ENCODE assay signal across 19 cellular contexts in genomic region chr6:11445146-11445545, GRCh38.
DNase-seq lines count a peak whose midpoint lies in the region; ATAC-seq and TF ChIP-seq lines count a peak whose summit lies in the region.
"Had no signal": no experiment of that assay in that cellular context is flagged by ENCODE, and none has a peak within 500 bp of the region (broad histone marks: within the 10 kb centered on the region; RNA-seq: fewer than 3 reads in every experiment).

No MANE protein-coding gene starts in this region.

- H3K4me2 ChIP-seq in SU-DHL-6 (ENCODE audit: low read depth, low read length, poor library complexity, severe bottlenecking) = peak overlapping the region; percentile 22
- H3K4me2 ChIP-seq: BLaER1, GM23338 had no signal

- no peaks in the 10 kb centered on the region for H3K9me2 ChIP-seq in SU-DHL-6 (replicated peaks; ENCODE audit: insufficient read depth, low read length)

- H3K27me3 ChIP-seq in SU-DHL-6 (ENCODE audit: low read length) = no peaks in the 10 kb centered on the region
- H3K27me3 ChIP-seq: BLaER1, SJCRH30 had no signal

- peaks cover 3% of the 10 kb centered on the region; the same call in 1 of the 2 replicates for H3F3A ChIP-seq in SU-DHL-6 (ENCODE audit: insufficient read depth)

- no peak for ATAC-seq in activated naive CD8-positive, alpha-beta T cell treated with anti-CD3 and anti-CD28 coated beads, Interleukin-2, amount 50 U/mL, for 24 hours
- ATAC-seq in HG02678 (IDR thresholded peaks at IDR 0.05; ENCODE audit: unreplicated experiment) (peak; percentile 21), GM21723 (IDR thresholded peaks at IDR 0.05; ENCODE audit: unreplicated experiment) (no peak)
- ATAC-seq in stimulated activated naive CD8-positive, alpha-beta T cell treated with anti-CD3 and anti-CD28 coated beads, Interleukin-15, amount 100 ng/mL, for 72 hours = no peak
- ATAC-seq: CD8-positive, alpha-beta T cell; GM23338; HCT116 had no signal

- peak overlapping the region; percentile 41 for H2AFZ ChIP-seq in SU-DHL-6 (ENCODE audit: low read depth, low read length, severe bottlenecking)
- H2AFZ ChIP-seq: GM23338 had no signal

- peak overlapping the region; percentile 16 for H3K27ac Mint-ChIP-seq in activated naive CD8-positive, alpha-beta T cell treated with anti-CD3 and anti-CD28 coated beads for 36 hours
- no peak overlapping the region for H3K27ac Mint-ChIP-seq in activated naive CD8-positive, alpha-beta T cell treated with anti-CD3 and anti-CD28 coated beads, Interleukin-2, amount 50 U/mL, for 24 hours
- H3K27ac Mint-ChIP-seq in stimulated activated naive CD8-positive, alpha-beta T cell treated with anti-CD3 and anti-CD28 coated beads, Interleukin-15, amount 100 ng/mL, for 72 hours = no peak overlapping the region
- H3K27ac Mint-ChIP-seq: CD8-positive, alpha-beta T cell; GM23338 had no signal

- H3K36me3 ChIP-seq in SU-DHL-6 (ENCODE audit: low read length) = peaks cover 11% of the 10 kb centered on the region; the same call in 1 of the 2 replicates
- H3K36me3 ChIP-seq: BLaER1, SJCRH30 had no signal

- no peak overlapping the region for H3K4me3 Mint-ChIP-seq in activated naive CD8-positive, alpha-beta T cell treated with anti-CD3 and anti-CD28 coated beads for 36 hours
- no peak overlapping the region for H3K4me3 Mint-ChIP-seq in activated naive CD8-positive, alpha-beta T cell treated with anti-CD3 and anti-CD28 coated beads, Interleukin-2, amount 50 U/mL, for 24 hours
- peak overlapping the region; percentile 16 to 54 for H3K4me3 Mint-ChIP-seq in stimulated activated naive CD8-positive, alpha-beta T cell treated with anti-CD3 and anti-CD28 coated beads, Interleukin-15, amount 100 ng/mL, for 72 hours
- H3K4me3 Mint-ChIP-seq: CD8-positive, alpha-beta T cell; GM23338 had no signal

- no peak overlapping the region for H3K9ac ChIP-seq in SU-DHL-6 (ENCODE audit: low read length)
- H3K9ac ChIP-seq: BLaER1 had no signal

- no peaks in the 10 kb centered on the region for H4K20me1 ChIP-seq in SU-DHL-6 (ENCODE audit: low read depth, low read length)
- H4K20me1 ChIP-seq: BLaER1 had no signal

- TF ChIP-seq CTCF in SU-DHL-6 (IDR thresholded peaks at IDR 0.05; ENCODE audit: insufficient read depth, low read length, poor library complexity, severe bottlenecking) = no peak

- no peaks in the 10 kb centered on the region for H3K9me3 ChIP-seq in SU-DHL-6 (ENCODE audit: insufficient read depth, low read length)
- H3K9me3 ChIP-seq: BLaER1, SJCRH30 had no signal

- peaks cover 40% of the 10 kb centered on the region for H3K4me1 Mint-ChIP-seq in activated naive CD8-positive, alpha-beta T cell treated with anti-CD3 and anti-CD28 coated beads for 36 hours
- H3K4me1 Mint-ChIP-seq in activated naive CD8-positive, alpha-beta T cell treated with anti-CD3 and anti-CD28 coated beads, Interleukin-2, amount 50 U/mL, for 24 hours = peaks cover 57% of the 10 kb centered on the region
- peaks cover 65% of the 10 kb centered on the region for H3K4me1 Mint-ChIP-seq in stimulated activated naive CD8-positive, alpha-beta T cell treated with anti-CD3 and anti-CD28 coated beads, Interleukin-15, amount 100 ng/mL, for 72 hours
- H3K4me1 Mint-ChIP-seq: GM23338 had no signal

- H3K9me3 Mint-ChIP-seq in activated naive CD8-positive, alpha-beta T cell treated with anti-CD3 and anti-CD28 coated beads for 36 hours = peaks cover 18% of the 10 kb centered on the region
- peaks cover 22% of the 10 kb centered on the region for H3K9me3 Mint-ChIP-seq in activated naive CD8-positive, alpha-beta T cell treated with anti-CD3 and anti-CD28 coated beads, Interleukin-2, amount 50 U/mL, for 24 hours
- H3K9me3 Mint-ChIP-seq in stimulated activated naive CD8-positive, alpha-beta T cell treated with anti-CD3 and anti-CD28 coated beads, Interleukin-15, amount 100 ng/mL, for 72 hours = peaks cover 24 to 30% of the 10 kb centered on the region in 2 donors

- H3K4me3 ChIP-seq in SU-DHL-6 (ENCODE audit: insufficient read depth, low read length, poor library complexity, severe bottlenecking) = no peak overlapping the region
- H3K4me3 ChIP-seq: BLaER1, GM23338, SJCRH30 had no signal

- H3K79me2 ChIP-seq in SU-DHL-6 (ENCODE audit: insufficient read depth, low read length) = no peaks in the 10 kb centered on the region

- DNase-seq in activated naive CD8-positive, alpha-beta T cell treated with anti-CD3 and anti-CD28 coated beads for 36 hours = no peak
- DNase-seq in activated naive CD8-positive, alpha-beta T cell treated with anti-CD3 and anti-CD28 coated beads, Interleukin-2, amount 50 U/mL, for 24 hours = no peak
- DNase-seq in stimulated activated naive CD8-positive, alpha-beta T cell treated with anti-CD3 and anti-CD28 coated beads, Interleukin-15, amount 100 ng/mL, for 72 hours = no peak
- DNase-seq in OCI-M1 (lab: John Stamatoyannopoulos, UW) = no peak
- no peak for DNase-seq in GF-D8 (lab: John Stamatoyannopoulos, UW)
- DNase-seq: CD8-positive, alpha-beta T cell; NCI-H1092; NCI-H146; NCI-H2081 treated with DMSO at 0.1 percent for 48 hours; NCI-H2227 treated with DMSO at 0.1 percent for 48 hours; NCI-H524 treated with DMSO at 0.1 percent for 48 hours; SJCRH30 had no signal

- peaks cover 16% of the 10 kb centered on the region for H3K36me3 Mint-ChIP-seq in activated naive CD8-positive, alpha-beta T cell treated with anti-CD3 and anti-CD28 coated beads for 36 hours
- peaks cover 5% of the 10 kb centered on the region for H3K36me3 Mint-ChIP-seq in activated naive CD8-positive, alpha-beta T cell treated with anti-CD3 and anti-CD28 coated beads, Interleukin-2, amount 50 U/mL, for 24 hours (ENCODE audit: low read depth)
- H3K36me3 Mint-ChIP-seq: CD8-positive, alpha-beta T cell had no signal

- no peak overlapping the region for H3K27ac ChIP-seq in SU-DHL-6 (ENCODE audit: low read depth, low read length)
- H3K27ac ChIP-seq: 22Rv1, BLaER1, SJCRH30 had no signal

- H3K27me3 Mint-ChIP-seq in activated naive CD8-positive, alpha-beta T cell treated with anti-CD3 and anti-CD28 coated beads for 36 hours = no peaks in the 10 kb centered on the region
- H3K27me3 Mint-ChIP-seq in activated naive CD8-positive, alpha-beta T cell treated with anti-CD3 and anti-CD28 coated beads, Interleukin-2, amount 50 U/mL, for 24 hours = peaks cover 2% of the 10 kb centered on the region
- H3K27me3 Mint-ChIP-seq in stimulated activated naive CD8-positive, alpha-beta T cell treated with anti-CD3 and anti-CD28 coated beads, Interleukin-15, amount 100 ng/mL, for 72 hours = no peaks in the 10 kb centered on the region

Comparison
In these comparisons a context has a peak if more than half of its experiments do, and no peak if none do; other contexts are left out.
1. H3K4me3 Mint-ChIP-seq: peak in stimulated activated naive CD8-positive, alpha-beta T cell treated with anti-CD3 and anti-CD28 coated beads, Interleukin-15, amount 100 ng/mL, for 72 hours (2 of 2); none in activated naive CD8-positive, alpha-beta T cell treated with anti-CD3 and anti-CD28 coated beads for 36 hours (single experiment) and activated naive CD8-positive, alpha-beta T cell treated with anti-CD3 and anti-CD28 coated beads, Interleukin-2, amount 50 U/mL, for 24 hours (single experiment).